In the genomic region with DNA sequence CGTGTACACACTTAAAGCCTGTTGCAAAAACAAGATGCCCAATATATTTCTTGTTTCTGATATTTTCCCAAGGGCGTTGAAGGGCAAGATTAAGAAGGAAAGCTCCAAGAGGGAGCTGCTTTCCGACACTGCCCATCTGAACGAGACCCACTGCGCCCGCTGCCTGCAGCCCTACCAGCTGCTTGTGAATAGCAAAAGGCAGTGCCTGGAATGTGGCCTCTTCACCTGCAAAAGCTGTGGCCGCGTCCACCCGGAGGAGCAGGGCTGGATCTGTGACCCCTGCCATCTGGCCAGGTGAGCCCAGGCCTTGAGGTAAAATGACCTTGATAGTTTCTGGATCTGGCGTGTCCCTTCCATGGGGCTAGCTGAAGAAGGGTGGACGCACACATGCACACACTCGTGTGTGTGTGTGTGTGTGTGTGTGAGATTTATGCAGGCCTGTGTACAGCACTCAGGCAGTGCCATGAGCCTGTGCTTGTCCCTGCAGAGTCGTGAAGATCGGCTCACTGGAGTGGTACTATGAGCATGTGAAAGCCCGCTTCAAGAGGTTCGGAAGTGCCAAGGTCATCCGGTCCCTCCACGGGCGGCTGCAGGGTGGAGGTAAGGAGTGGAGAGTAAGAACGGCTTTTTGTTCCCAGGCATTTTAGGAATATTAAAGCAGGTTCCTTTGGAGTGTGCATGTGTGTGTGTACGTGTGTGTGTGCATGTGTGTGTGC, we compare ENCODE assay signal across 30 cellular contexts. TPM values are rescaled to one million over a fixed set of nuclear protein-coding genes. Genes with fewer than 3 reads are reported as not detected.
DNase-seq lines count a peak whose midpoint lies in the region; ATAC-seq, FAIRE-seq and TF ChIP-seq lines count a peak whose summit lies in the region.
"Had no signal": no experiment of that assay in that cellular context is flagged by ENCODE, and none has a peak within 500 bp of the region (broad histone marks: within the 10 kb centered on the region; RNA-seq: fewer than 3 reads in every experiment).

No MANE protein-coding gene starts in this region.

- TF ChIP-seq RAD21 in A549 (conservative IDR thresholded peaks at IDR 0.05 in 1 of 2, IDR thresholded peaks at IDR 0.05 in 1 of 2) = no peak

- H3K4ac ChIP-seq in mesenchymal stem cell (ENCODE audit: low read depth in 1 of 2, low read length in 2 of 2) = no peak overlapping the region

- ATAC-seq in A549 = no peak
- no peak for ATAC-seq in HG03039 (IDR thresholded peaks at IDR 0.05; ENCODE audit: unreplicated experiment)
- ATAC-seq: Panc1 had no signal

- POLR2A ChIA-PET in A549 (lab: Yijun Ruan, JAX) = interaction anchor here (4.2 kb wide), 1 partner anchor 9 kb away, joined by 19 read pairs; no protein-coding TSS in a partner anchor

- H2BK120ac ChIP-seq in mesenchymal stem cell (ENCODE audit: low read depth, low read length) = no peak overlapping the region

- H2AK5ac ChIP-seq in mesenchymal stem cell (ENCODE audit: low read length, severe bottlenecking) = peak overlapping the region; percentile 10

- H3K14ac ChIP-seq in mesenchymal stem cell (ENCODE audit: low read length in 2 of 2) = peak overlapping the region in 1 of 2 experiments; percentile 31

- H3K4me3 ChIP-seq in A549 = no peak overlapping the region
- H3K4me3 ChIP-seq in mesenchymal stem cell (ENCODE audit: insufficient read depth in 1 of 2, low read depth in 1 of 2, low read length in 2 of 2) = no peak overlapping the region
- H3K4me3 ChIP-seq in testis = no peak overlapping the region
- no peak overlapping the region for H3K4me3 ChIP-seq in H7 (ENCODE audit: insufficient read depth, low read depth, low read length)
- H3K4me3 ChIP-seq: gastroesophageal sphincter had no signal

- DNase-seq in A549 (ENCODE audit: low read depth in 1 of 2, low spot score in 1 of 2) (no peak), mesenchymal stem cell (no peak), testis (peak; percentile 39), H7 (no peak)
- no peak for DNase-seq in activated CD4-positive, alpha-beta T cell treated with anti-CD3 and anti-CD28 coated beads, Interleukin-2, amount 50 U/mL, for 4 hours
- DNase-seq: ACHN; activated CD4-positive, alpha-beta T cell treated with anti-CD3 and anti-CD28 coated beads, Interleukin-2, amount 10 ng/mL, durations not matched to agents 7 days and 5 days; activated effector memory CD4-positive, alpha-beta T cell treated with anti-CD3 and anti-CD28 coated beads, Interleukin-2, amount 50 U/mL, for 16 hours; activated T-cell treated with anti-CD3 and anti-CD28 coated beads, Interleukin-2, amount 50 U/mL, for 1 hour; anterior cingulate cortex; DMS 273 treated with DMSO at 0.1 percent for 48 hours; effector CD4-positive, alpha-beta T cell; hippocampal formation; Kasumi-1; mesendoderm; NCI-H1417 treated with DMSO at 0.1 percent for 48 hours; NCI-H524 treated with DMSO at 0.1 percent for 48 hours; stimulated activated CD4-positive, alpha-beta T cell treated with anti-CD3 and anti-CD28 coated beads, Interleukin-4, amount 100 ng/mL, for 1 hour; SW 1271; T1000; WERI-Rb-1 had no signal

- no peak for TF ChIP-seq CTCF in A549 (IDR thresholded peaks at IDR 0.05)
- no peak for TF ChIP-seq CTCF in VCaP (conservative IDR thresholded peaks at IDR 0.05)
- no peak for TF ChIP-seq CTCF in testis (IDR thresholded peaks at IDR 0.05)

- H3K4me1 ChIP-seq in A549 (peaks cover 81% of the 10 kb centered on the region), mesenchymal stem cell (ENCODE audit: control insufficient read depth, insufficient read depth, low read depth, low read length) (peaks cover 26% of the 10 kb centered on the region), testis (peaks cover 48% of the 10 kb centered on the region)

- H3K27me3 ChIP-seq in mesenchymal stem cell (ENCODE audit: control insufficient read depth in 1 of 2, insufficient read depth in 1 of 2, low read length in 2 of 2) (no peaks in the 10 kb centered on the region), testis (no peaks in the 10 kb centered on the region), H7 (ENCODE audit: control insufficient read depth, insufficient read depth, low read length) (no peaks in the 10 kb centered on the region)

- no peak overlapping the region for H2BK5ac ChIP-seq in mesenchymal stem cell (ENCODE audit: low read depth, low read length, poor library complexity, severe bottlenecking)

- H4K8ac ChIP-seq in mesenchymal stem cell (ENCODE audit: low read length) = no peak overlapping the region

- intact Hi-C loops in testis (cut with DNase I; ENCODE audit: low total_unique reads) = loop anchor here (5.0 to 10.0 kb wide), 2 partner anchors 62 to 234 kb away; no protein-coding TSS in a partner anchor

- H3K4me2 ChIP-seq in A549 (no peak overlapping the region; the same call in 2 of the 3 replicates), mesenchymal stem cell (ENCODE audit: low read length, poor library complexity, severe bottlenecking) (no peak overlapping the region)

- CTCF ChIA-PET in A549 (lab: Yijun Ruan, JAX) = interaction anchor here (0.6 to 10.2 kb wide), 10 partner anchors 9 to 389 kb away, joined by 3 to 146 read pairs (median 32); a partner anchor contains a TSS

- no peak overlapping the region for H4K91ac ChIP-seq in mesenchymal stem cell (ENCODE audit: low read length)

- H3K9me3 ChIP-seq in A549 (no peaks in the 10 kb centered on the region), mesenchymal stem cell (ENCODE audit: control insufficient read depth, low read length) (no peaks in the 10 kb centered on the region), testis (no peaks in the 10 kb centered on the region)
- H3K9me3 ChIP-seq: gastroesophageal sphincter had no signal

- H3K9ac ChIP-seq in mesenchymal stem cell (ENCODE audit: low read length) = no peak overlapping the region

- TF ChIP-seq EP300 in A549 (IDR thresholded peaks at IDR 0.05) = no peak

- H2AFZ ChIP-seq in mesenchymal stem cell (ENCODE audit: low read depth, low read length) = no peak overlapping the region

- WGBS in A549 (ENCODE audit: missing lambda C conversion rate) = 89% methylated on average over 18 of the region's 21 CpGs
- WGBS in mesenchymal stem cell = 96% methylated on average over 21 of the region's 21 CpGs
- WGBS in testis, 2 donors = 64 to 81% methylated on average over 21 of the region's 21 CpGs

- H3K27ac ChIP-seq in A549 = peak overlapping the region; percentile 97 to 98
- H3K27ac ChIP-seq in VCaP = peak overlapping the region; percentile 86
- H3K27ac ChIP-seq in mesenchymal stem cell (ENCODE audit: low read length, poor library complexity, severe bottlenecking) = no peak overlapping the region
- no peak overlapping the region for H3K27ac ChIP-seq in testis
- H3K27ac ChIP-seq: WERI-Rb-1 had no signal

- peak overlapping the region; percentile 49 for H2BK15ac ChIP-seq in mesenchymal stem cell (ENCODE audit: low read depth, poor library complexity, severe bottlenecking)

- H3K23ac ChIP-seq in mesenchymal stem cell (ENCODE audit: low read length in 2 of 2) = no peak overlapping the region

- H3K79me1 ChIP-seq in mesenchymal stem cell (replicated peaks; ENCODE audit: low read length, poor library complexity, severe bottlenecking) = peaks cover 40% of the 10 kb centered on the region

- TF ChIP-seq POLR2A in A549 (IDR thresholded peaks at IDR 0.05; ENCODE audit: low read length) = no peak
- no peak for TF ChIP-seq POLR2A in testis (IDR thresholded peaks at IDR 0.05)

- H3K36me3 ChIP-seq in mesenchymal stem cell (ENCODE audit: control insufficient read depth in 1 of 2, insufficient read depth in 2 of 2, low read depth in 1 of 2, low read length in 2 of 2) (peaks cover 7 to 67% of the 10 kb centered on the region in 2 experiments), testis (ENCODE audit: low read depth, missing control alignments) (no peaks in the 10 kb centered on the region), H7 (replicated peaks; ENCODE audit: control insufficient read depth, insufficient read depth, low read length) (no peaks in the 10 kb centered on the region)
- H3K36me3 ChIP-seq: gastroesophageal sphincter, WERI-Rb-1 had no signal

- H2BK12ac ChIP-seq in mesenchymal stem cell (ENCODE audit: low read length in 2 of 2) = peak overlapping the region in 1 of 2 experiments; percentile 40

- H3K18ac ChIP-seq in mesenchymal stem cell (ENCODE audit: low read depth in 1 of 2, low read length in 2 of 2) = peak overlapping the region; percentile 15 to 79

- no peak for FAIRE-seq in A549 (lab: Jason Lieb, UNC)
- FAIRE-seq: colon had no signal

TF ChIP-seq in A549, 52 proteins besides CTCF, POLR2A, EP300 and RAD21 (continues in another document):
- TF ChIP-seq FOXS1 (CRISPR knock-in tag; IDR thresholded peaks at IDR 0.05) (no peak), TFCP2L1 (CRISPR knock-in tag; IDR thresholded peaks at IDR 0.05) (no peak), HOXB13 (CRISPR knock-in tag; IDR thresholded peaks at IDR 0.05; ENCODE audit: low read depth) (no peak), RCOR1 (IDR thresholded peaks at IDR 0.05; ENCODE audit: low read depth, low read length) (no peak), NPAS2 (CRISPR knock-in tag; IDR thresholded peaks at IDR 0.05; ENCODE audit: borderline replicate concordance) (no peak), GATA3 (IDR thresholded peaks at IDR 0.05; ENCODE audit: borderline replicate concordance) (no peak), RNF2 (IDR thresholded peaks at IDR 0.05; ENCODE audit: borderline replicate concordance, low read depth) (no peak)
- TF ChIP-seq, protein P1, sequence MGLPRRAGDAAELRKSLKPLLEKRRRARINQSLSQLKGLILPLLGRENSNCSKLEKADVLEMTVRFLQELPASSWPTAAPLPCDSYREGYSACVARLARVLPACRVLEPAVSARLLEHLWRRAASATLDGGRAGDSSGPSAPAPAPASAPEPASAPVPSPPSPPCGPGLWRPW (IDR thresholded peaks at IDR 0.05) = no peak

RNA-seq across cellular contexts. Expression of a gene that starts 23.6 kb away (rescaled TPM):
- polyA plus RNA-seq in A549 (2011; rRNA removed) (350 and 419 TPM in 2 replicates), A549 (2017; fragmentation: RNase III; extraction: RNeasy Plus Mini Kit Qiagen cat#74134 plus additional on column Dnase treatment) (184 to 219 TPM (median 218 TPM) in 3 replicates), testis (ENCODE audit: insufficient read depth, low read depth, low replicate concordance) (5.5 TPM)
- 231 and 238 TPM in 2 replicates for polyA plus RNA-seq in A549 (2012; cell fraction: cytosol; rRNA removed)
- 1,019 and 1,045 TPM in 2 replicates for polyA plus RNA-seq in A549 (2012; cell fraction: nucleus; rRNA removed)
- polyA minus RNA-seq in A549 (2011; rRNA and poly(A)+ RNA removed) = 288 and 355 TPM in 2 replicates
- polyA plus RNA-seq in mesenchymal stem cell (2013, experiment 1 of 2) = 93.7 TPM
- polyA plus RNA-seq in mesenchymal stem cell (2013, experiment 2 of 2) = 85.6 TPM
- 1 to 10 TPM; 6.5 to 7.4 TPM for total RNA-seq in testis
- 1.1 and 6.1 TPM in 2 replicates for total RNA-seq in H7 (2014; rRNA removed; shearing (Covaris generic))
- total RNA-seq: activated CD4-positive, alpha-beta T cell treated with anti-CD3 and anti-CD28 coated beads, Interleukin-2, amount 10 ng/mL, durations not matched to agents 7 days and 5 days had no signal

RNA-seq across cellular contexts. Expression of a gene that starts 55.7 kb away (rescaled TPM):
- polyA plus RNA-seq in A549 (2011; rRNA removed) (not detected in 2 replicates), A549 (2017; fragmentation: RNase III; extraction: RNeasy Plus Mini Kit Qiagen cat#74134 plus additional on column Dnase treatment) (not detected in 3 replicates), testis (ENCODE audit: insufficient read depth, low read depth, low replicate concordance) (not detected)
- polyA plus RNA-seq in A549 (2012; cell fraction: cytosol; rRNA removed) = not detected in 2 replicates
- not detected in 2 replicates for polyA plus RNA-seq in A549 (2012; cell fraction: nucleus; rRNA removed)
- not detected in 2 replicates for polyA minus RNA-seq in A549 (2011; rRNA and poly(A)+ RNA removed)
- not detected for polyA plus RNA-seq in mesenchymal stem cell (2013, experiment 1 of 2)
- not detected for polyA plus RNA-seq in mesenchymal stem cell (2013, experiment 2 of 2)
- not detected for total RNA-seq in testis
- total RNA-seq in H7 (2014; rRNA removed; shearing (Covaris generic)) = not detected in 2 replicates
- total RNA-seq: activated CD4-positive, alpha-beta T cell treated with anti-CD3 and anti-CD28 coated beads, Interleukin-2, amount 10 ng/mL, durations not matched to agents 7 days and 5 days; gastroesophageal sphincter; H4; myocyte; progenitor cell of endocrine pancreas had no signal
- polyA plus RNA-seq: BJ had no signal

Comparison
In these comparisons a context has a peak if more than half of its experiments do, and no peak if none do; other contexts are left out.
1. H3K27ac ChIP-seq: peak in A549 (2 of 2) and VCaP (single experiment); none in mesenchymal stem cell (single experiment) and testis (0 of 2).